In genomic region chr6:26055670-26056582, GRCh38 we compare ENCODE assay signal across 1 cellular context.
A peak's percentile ranks its signal among the peaks of the same experiment; 100 is the strongest.
TF ChIP-seq lines count a peak whose summit lies in the region.

No MANE protein-coding gene starts in this region.

TF ChIP-seq in HepG2, 621 proteins besides CTCF, POLR2A, EP300 and RAD21 (continues in another document):
- TF ChIP-seq E2F2 (CRISPR knock-in tag; IDR thresholded peaks at IDR 0.05; ENCODE audit: borderline replicate concordance) (peak; percentile 53), ERF (CRISPR knock-in tag; IDR thresholded peaks at IDR 0.05) (peak; percentile 87), ZFP36L2 (CRISPR knock-in tag; IDR thresholded peaks at IDR 0.05) (no peak), TBX2 (CRISPR knock-in tag; IDR thresholded peaks at IDR 0.05; ENCODE audit: borderline replicate concordance) (peak; percentile 58; the same call in 1 of the 2 replicates), ZNF317 (CRISPR knock-in tag; IDR thresholded peaks at IDR 0.05) (no peak), MYNN (CRISPR knock-in tag; IDR thresholded peaks at IDR 0.05; ENCODE audit: low read depth) (peak; percentile 22; the same call in 1 of the 2 replicates), ZSCAN25 (CRISPR knock-in tag; IDR thresholded peaks at IDR 0.05) (0 out of 2 replicates have a peak, but pooled peaks have one; percentile 26), ZNF367 (CRISPR knock-in tag; IDR thresholded peaks at IDR 0.05; ENCODE audit: borderline replicate concordance) (peak; percentile 92; the same call in 1 of the 2 replicates), FOXJ3 (CRISPR knock-in tag; IDR thresholded peaks at IDR 0.05; ENCODE audit: borderline replicate concordance) (0 out of 2 replicates have a peak, but pooled peaks have one; percentile 16), MTA1 (CRISPR knock-in tag; IDR thresholded peaks at IDR 0.05; ENCODE audit: borderline replicate concordance) (no peak), ZNF557 (CRISPR knock-in tag; IDR thresholded peaks at IDR 0.05) (peak; percentile 65), ZNF768 (CRISPR knock-in tag; IDR thresholded peaks at IDR 0.05) (peak; percentile 88), IKZF4 (CRISPR knock-in tag; IDR thresholded peaks at IDR 0.05; ENCODE audit: borderline replicate concordance, low read depth, not compliant biosample characterization) (peak; percentile 47), ZNF326 (CRISPR knock-in tag; IDR thresholded peaks at IDR 0.05; ENCODE audit: borderline replicate concordance) (no peak), RFXANK (CRISPR knock-in tag; IDR thresholded peaks at IDR 0.05) (no peak; the same call in 1 of the 2 replicates), HMGXB4 (CRISPR knock-in tag; IDR thresholded peaks at IDR 0.05; ENCODE audit: borderline replicate concordance in 1 of 2, low read depth in 1 of 2) (peak; percentile 85 to 94), POGK (CRISPR knock-in tag; conservative IDR thresholded peaks at IDR 0.05) (peak; percentile 86), ZNF709 (CRISPR knock-in tag; IDR thresholded peaks at IDR 0.05) (peak; percentile 92), SPEN (CRISPR knock-in tag; IDR thresholded peaks at IDR 0.05; ENCODE audit: low read depth) (peak; percentile 69), ZNF280B (CRISPR knock-in tag; IDR thresholded peaks at IDR 0.05; ENCODE audit: borderline replicate concordance) (peak; percentile 97), ZNF343 (CRISPR knock-in tag; IDR thresholded peaks at IDR 0.05) (0 out of 2 replicates have a peak, but pooled peaks have one; percentile 84), MYC (CRISPR knock-in tag; IDR thresholded peaks at IDR 0.05; ENCODE audit: borderline replicate concordance) (peak; percentile 81), CERS6 (CRISPR knock-in tag; IDR thresholded peaks at IDR 0.05) (peak; percentile 94), ZNF841 (CRISPR knock-in tag; IDR thresholded peaks at IDR 0.05; ENCODE audit: borderline replicate concordance) (peak; percentile 87; the same call in 1 of the 2 replicates), KLF9 (CRISPR knock-in tag; IDR thresholded peaks at IDR 0.05; ENCODE audit: low read depth) (0 out of 2 replicates have a peak, but pooled peaks have one; percentile 42), MZF1 (CRISPR knock-in tag; IDR thresholded peaks at IDR 0.05; ENCODE audit: borderline replicate concordance) (peak; percentile 87; the same call in 1 of the 2 replicates), ZNF24 (IDR thresholded peaks at IDR 0.05) (no peak), ZFX (CRISPR knock-in tag; IDR thresholded peaks at IDR 0.05; ENCODE audit: low read depth) (peak; percentile 81), MTF1 (CRISPR knock-in tag; IDR thresholded peaks at IDR 0.05) (peak; percentile 42), ZHX1 (CRISPR knock-in tag; IDR thresholded peaks at IDR 0.05; ENCODE audit: low read depth) (0 out of 2 replicates have a peak, but pooled peaks have one; percentile 38), UBTF (CRISPR knock-in tag; IDR thresholded peaks at IDR 0.05) (peak; percentile 94), SP140L (CRISPR knock-in tag; IDR thresholded peaks at IDR 0.05; ENCODE audit: borderline replicate concordance) (no peak), CCDC6 (CRISPR knock-in tag; IDR thresholded peaks at IDR 0.05) (peak; percentile 65; the same call in 1 of the 2 replicates), REST (IDR thresholded peaks at IDR 0.05; ENCODE audit: borderline replicate concordance in 1 of 2, low read depth in 1 of 2, low read length in 2 of 2) (peak in 1 of 2 experiments; percentile 73; a peak in 2 of 4 replicates), ZBTB49 (CRISPR knock-in tag; IDR thresholded peaks at IDR 0.05; ENCODE audit: borderline replicate concordance) (peak; percentile 83), ZC3H13 (CRISPR knock-in tag; IDR thresholded peaks at IDR 0.05) (peak; percentile 99), NR3C1 (CRISPR knock-in tag; IDR thresholded peaks at IDR 0.05) (no peak; the same call in 1 of the 2 replicates), ELF3 (CRISPR knock-in tag; IDR thresholded peaks at IDR 0.05) (peak; percentile 65; the same call in 1 of the 2 replicates), NFE2 (CRISPR knock-in tag; IDR thresholded peaks at IDR 0.05) (0 out of 2 replicates have a peak, but pooled peaks have one; percentile 7)
